Comparison of ENCODE assay signal across 1 cellular context in the genomic region with DNA sequence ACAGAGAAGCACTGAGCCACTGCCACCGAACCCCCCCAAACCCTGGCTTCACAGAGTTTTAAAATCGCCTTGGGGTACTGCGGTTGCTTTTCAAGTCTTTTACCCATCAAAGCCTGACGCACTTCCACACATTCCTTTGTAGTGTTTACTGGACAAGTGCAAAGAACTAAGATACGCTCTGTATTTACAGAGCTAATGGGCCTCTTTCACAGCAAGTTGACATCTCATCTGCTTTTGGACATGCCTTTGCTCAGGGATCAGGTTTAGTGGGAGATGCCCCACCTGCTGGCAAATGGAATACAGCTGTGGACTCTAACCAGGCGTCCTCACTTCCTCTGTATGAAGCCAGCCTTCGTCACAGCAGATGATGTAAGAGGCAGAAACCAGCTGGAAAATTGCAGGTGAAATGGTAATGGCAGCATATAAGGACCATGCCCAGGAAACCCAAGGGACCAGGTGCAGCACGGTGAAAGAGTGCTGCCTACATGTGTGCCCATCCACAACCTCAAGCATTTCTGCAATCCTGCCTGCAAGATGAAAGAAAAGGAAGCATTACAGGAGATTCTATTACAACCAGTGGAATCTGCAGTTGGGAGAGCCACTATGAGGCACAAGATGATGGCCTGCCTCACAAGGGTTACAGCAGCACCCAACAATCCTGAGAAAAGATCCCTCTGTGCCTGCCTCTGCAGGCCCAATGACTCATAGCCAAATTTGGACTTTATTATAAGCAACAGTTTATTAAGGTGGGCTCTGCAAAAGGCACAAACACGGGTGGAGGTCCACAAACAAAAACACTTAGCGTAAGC.
TF ChIP-seq lines count a peak whose summit lies in the region.

No MANE protein-coding gene starts in this region.

TF ChIP-seq in liver, 16 proteins besides CTCF, POLR2A, EP300 and RAD21 (continued from another document):
- TF ChIP-seq, protein P1, sequence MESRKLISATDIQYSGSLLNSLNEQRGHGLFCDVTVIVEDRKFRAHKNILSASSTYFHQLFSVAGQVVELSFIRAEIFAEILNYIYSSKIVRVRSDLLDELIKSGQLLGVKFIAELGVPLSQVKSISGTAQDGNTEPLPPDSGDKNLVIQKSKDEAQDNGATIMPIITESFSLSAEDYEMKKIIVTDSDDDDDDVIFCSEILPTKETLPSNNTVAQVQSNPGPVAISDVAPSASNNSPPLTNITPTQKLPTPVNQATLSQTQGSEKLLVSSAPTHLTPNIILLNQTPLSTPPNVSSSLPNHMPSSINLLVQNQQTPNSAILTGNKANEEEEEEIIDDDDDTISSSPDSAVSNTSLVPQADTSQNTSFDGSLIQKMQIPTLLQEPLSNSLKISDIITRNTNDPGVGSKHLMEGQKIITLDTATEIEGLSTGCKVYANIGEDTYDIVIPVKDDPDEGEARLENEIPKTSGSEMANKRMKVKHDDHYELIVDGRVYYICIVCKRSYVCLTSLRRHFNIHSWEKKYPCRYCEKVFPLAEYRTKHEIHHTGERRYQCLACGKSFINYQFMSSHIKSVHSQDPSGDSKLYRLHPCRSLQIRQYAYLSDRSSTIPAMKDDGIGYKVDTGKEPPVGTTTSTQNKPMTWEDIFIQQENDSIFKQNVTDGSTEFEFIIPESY (IDR thresholded peaks at IDR 0.05) = no peak
- TF ChIP-seq FOXA1 (IDR thresholded peaks at IDR 0.05) (no peak), HNF4A (conservative IDR thresholded peaks at IDR 0.05) (peak in 1 of 2 donors; percentile 70), JUND (IDR thresholded peaks at IDR 0.05) (no peak), YY1 (IDR thresholded peaks at IDR 0.05) (no peak), SP1 (IDR thresholded peaks at IDR 0.05) (peak; percentile 59), HNF4G (IDR thresholded peaks at IDR 0.05) (peak; percentile 31), ATF3 (IDR thresholded peaks at IDR 0.05) (peak; percentile 39), EGR1 (IDR thresholded peaks at IDR 0.05; ENCODE audit: low read depth in 2 of 2) (no peak)
